8 cellular contexts compared by ENCODE assay signal in genomic region chr19:29605653-29606419, GRCh38. TPM values are rescaled to one million over a fixed set of nuclear protein-coding genes. Genes with fewer than 3 reads are reported as not detected.
DNase-seq lines count a peak whose midpoint lies in the region; ATAC-seq and TF ChIP-seq lines count a peak whose summit lies in the region.

TSS of gene POP4 (plus strand) at chr19:29606283. CDS start at chr19:29606319, 36 bp downstream.

- WGBS in GM23248 (ENCODE audit: low coverage in 1 of 2, low lambda C conversion rate in 2 of 2, missing lambda C conversion rate in 2 of 2), 2 experiments = 1 to 2% methylated on average over 44 to 47 of the region's 47 CpGs

- no peaks in the 10 kb centered on the region for H3K9me3 Mint-ChIP-seq in activated T-helper 17 cell treated with anti-CD3 and anti-CD28 coated beads, Interleukin-2, amount 50 U/mL, for 72 hours
- no peaks in the 10 kb centered on the region for H3K9me3 Mint-ChIP-seq in natural killer cell

- H3K27ac ChIP-seq in DND-41 (ENCODE audit: low read length) = peak within 1 kb of the TSS; percentile 98
- peak within 1 kb of the TSS; percentile 66 for H3K27ac ChIP-seq in GM23248
- H3K27ac ChIP-seq in RWPE1 = peak within 1 kb of the TSS; percentile 73

- in situ Hi-C loops in GM23248 (cut with MboI) = no loop called here

- no peaks in the 10 kb centered on the region for H3K9me2 ChIP-seq in GM23248 (ENCODE audit: insufficient read depth)

- H3K4me3 Mint-ChIP-seq in activated T-helper 17 cell treated with anti-CD3 and anti-CD28 coated beads, Interleukin-2, amount 50 U/mL, for 72 hours = peak within 1 kb of the TSS; percentile 96
- H3K4me3 Mint-ChIP-seq in natural killer cell = peak within 1 kb of the TSS; percentile 100

- ATAC-seq in DND-41 (ENCODE audit: insufficient read depth, low read depth) = peak; percentile 88
- ATAC-seq in activated T-helper 17 cell treated with anti-CD3 and anti-CD28 coated beads, Interleukin-2, amount 50 U/mL, for 72 hours (replicated peaks) = peak; percentile 89
- peak; percentile 82 to 90 (median 86) for ATAC-seq in natural killer cell

- H3K27me3 ChIP-seq in DND-41 (ENCODE audit: insufficient read depth, low read length, poor library complexity) (no peaks in the 10 kb centered on the region), GM23248 (replicated peaks; ENCODE audit: insufficient read depth) (no peaks in the 10 kb centered on the region)

- H2AFZ ChIP-seq in DND-41 (ENCODE audit: low read depth, low read length) = peak within 1 kb of the TSS; percentile 95
- peak within 1 kb of the TSS; percentile 95 for H2AFZ ChIP-seq in GM23248

- H3K9me3 ChIP-seq in DND-41 (ENCODE audit: insufficient read depth, low read length, severe bottlenecking) (no peaks in the 10 kb centered on the region), GM23248 (ENCODE audit: low read depth) (no peaks in the 10 kb centered on the region)

- H3K36me3 Mint-ChIP-seq in activated T-helper 17 cell treated with anti-CD3 and anti-CD28 coated beads, Interleukin-2, amount 50 U/mL, for 72 hours (ENCODE audit: low read depth) = peaks cover 32% of the 10 kb centered on the region
- no peaks in the 10 kb centered on the region for H3K36me3 Mint-ChIP-seq in natural killer cell

- peak within 1 kb of the TSS; percentile 82 for H3K4me2 ChIP-seq in DND-41 (ENCODE audit: insufficient read depth, low read length)
- peak within 1 kb of the TSS; percentile 98 for H3K4me2 ChIP-seq in GM23248 (ENCODE audit: unreplicated experiment)

- CTCF ChIA-PET in RWPE1 (lab: Yijun Ruan, JAX) = interaction anchor here (0.6 to 3.0 kb wide), 2 partner anchors 78 to 111 kb away, joined by 3 to 15 read pairs; no protein-coding TSS in a partner anchor

- TF ChIP-seq CTCF in DND-41 (IDR thresholded peaks at IDR 0.05; ENCODE audit: borderline replicate concordance, extremely low read depth, low read length, poor library complexity, severe bottlenecking) (no peak), RWPE1 (conservative IDR thresholded peaks at IDR 0.05; ENCODE audit: low read depth) (no peak), fibroblast of mammary gland (conservative IDR thresholded peaks at IDR 0.05; ENCODE audit: control insufficient read depth, insufficient read depth, low read depth, low read length) (no peak), natural killer cell (IDR thresholded peaks at IDR 0.05) (no peak)

- intact Hi-C loops in natural killer cell (cut with micrococcal nuclease) = loop anchor here (1.0 kb wide), 1 partner anchor 67 kb away; no protein-coding TSS in a partner anchor

- H3F3A ChIP-seq in GM23248 (ENCODE audit: insufficient read depth) = no peaks in the 10 kb centered on the region

- H3K36me3 ChIP-seq in DND-41 (ENCODE audit: insufficient read depth, low read length) (peaks cover 24% of the 10 kb centered on the region), GM23248 (ENCODE audit: low read depth) (no peaks in the 10 kb centered on the region)

- DNase-seq in DND-41 (peak; percentile 97), GM23248 (peak; percentile 98), Kasumi-1 (lab: John Stamatoyannopoulos, UW) (peak; percentile 93), RWPE1 (ENCODE audit: low spot score) (peak; percentile 96), fibroblast of mammary gland (ENCODE audit: low read depth) (peak; percentile 92), natural killer cell (peak; percentile 97)
- DNase-seq in stimulated activated naive CD4-positive, alpha-beta T cell treated with Interleukin-2 at 50 U/mL for 16 hours (lab: John Stamatoyannopoulos, UW) = peak; percentile 96

- H3K27ac Mint-ChIP-seq in activated T-helper 17 cell treated with anti-CD3 and anti-CD28 coated beads, Interleukin-2, amount 50 U/mL, for 72 hours = peak within 1 kb of the TSS; percentile 99
- H3K27ac Mint-ChIP-seq in natural killer cell = peak within 1 kb of the TSS; percentile 100

- H3K4me3 ChIP-seq in DND-41 (ENCODE audit: low read depth in 1 of 2, low read length in 2 of 2) = peak within 1 kb of the TSS; percentile 47 to 88
- peak within 1 kb of the TSS; percentile 94 for H3K4me3 ChIP-seq in GM23248
- H3K4me3 ChIP-seq in fibroblast of mammary gland (ENCODE audit: control insufficient read depth, low read depth, low read length) = peak within 1 kb of the TSS; percentile 97

- H3K9ac ChIP-seq in DND-41 (ENCODE audit: low read depth, low read length) (peak within 1 kb of the TSS; percentile 78), GM23248 (peak within 1 kb of the TSS; percentile 96)

- no peaks in the 10 kb centered on the region for H4K20me1 ChIP-seq in DND-41 (ENCODE audit: insufficient read depth, low read length)
- no peaks in the 10 kb centered on the region for H4K20me1 ChIP-seq in GM23248 (ENCODE audit: insufficient read depth)

- peaks cover 18% of the 10 kb centered on the region for H3K4me1 ChIP-seq in DND-41 (ENCODE audit: insufficient read depth, low read length)
- H3K4me1 ChIP-seq in GM23248 (ENCODE audit: insufficient read depth) = peaks cover 12% of the 10 kb centered on the region

- H3K4me1 Mint-ChIP-seq in activated T-helper 17 cell treated with anti-CD3 and anti-CD28 coated beads, Interleukin-2, amount 50 U/mL, for 72 hours = peaks cover 10% of the 10 kb centered on the region
- H3K4me1 Mint-ChIP-seq in natural killer cell = peaks cover 20 to 27% of the 10 kb centered on the region in 2 donors

- POLR2A ChIA-PET in RWPE1 (lab: Yijun Ruan, JAX; ENCODE audit: low non-redundant PET) = interaction anchor here (0.6 to 1.8 kb wide), 5 partner anchors 10 to 1698 kb away, joined by 3 to 5 read pairs (median 4); partner anchors contain the start of genes C19orf12 and PLEKHF1

- H3K79me2 ChIP-seq in DND-41 (ENCODE audit: insufficient read depth, low read length) (peaks cover 30% of the 10 kb centered on the region), GM23248 (ENCODE audit: insufficient read depth) (peaks cover 25% of the 10 kb centered on the region)

- H3K27me3 Mint-ChIP-seq in activated T-helper 17 cell treated with anti-CD3 and anti-CD28 coated beads, Interleukin-2, amount 50 U/mL, for 72 hours = no peaks in the 10 kb centered on the region
- H3K27me3 Mint-ChIP-seq in natural killer cell (ENCODE audit: low read depth in 2 of 2) = no peaks in the 10 kb centered on the region

RNA-seq across cellular contexts. Expression of gene POP4, which starts in this region (rescaled TPM):
- total RNA-seq in GM23248 (2014; rRNA removed; shearing (Covaris generic)) = 62.5 and 65.8 TPM in 2 replicates
- polyA plus RNA-seq in GM23248 (2016; fragmentation: Nextera tagmentation; extraction: Ambion mirVana) = 132 and 139 TPM in 2 replicates
- total RNA-seq in activated T-helper 17 cell treated with anti-CD3 and anti-CD28 coated beads, Interleukin-2, amount 50 U/mL, for 72 hours = 100 to 1,000 TPM in 1 of 2 donors, 10 to 100 TPM in 1; 59.4 to 102 TPM
- total RNA-seq in natural killer cell = 10 to 100 TPM; 46.4 to 60.1 (median 46.4) TPM

Comparison
In these comparisons a context has a peak if more than half of its experiments do, and no peak if none do; other contexts are left out.
1. Peak in every context shown above with its lines: DNase-seq, ATAC-seq, H3K4me3 ChIP-seq and H3K27ac ChIP-seq.